ENCODE assay signal across 1 cellular context in genomic region chr11:3109921-3110706, GRCh38.
TF ChIP-seq lines count a peak whose summit lies in the region.

No MANE protein-coding gene starts in this region.

TF ChIP-seq in K562, 482 proteins besides CTCF, POLR2A, EP300 and RAD21 (continued from another document and continues in another):
- TF ChIP-seq, protein P1, sequence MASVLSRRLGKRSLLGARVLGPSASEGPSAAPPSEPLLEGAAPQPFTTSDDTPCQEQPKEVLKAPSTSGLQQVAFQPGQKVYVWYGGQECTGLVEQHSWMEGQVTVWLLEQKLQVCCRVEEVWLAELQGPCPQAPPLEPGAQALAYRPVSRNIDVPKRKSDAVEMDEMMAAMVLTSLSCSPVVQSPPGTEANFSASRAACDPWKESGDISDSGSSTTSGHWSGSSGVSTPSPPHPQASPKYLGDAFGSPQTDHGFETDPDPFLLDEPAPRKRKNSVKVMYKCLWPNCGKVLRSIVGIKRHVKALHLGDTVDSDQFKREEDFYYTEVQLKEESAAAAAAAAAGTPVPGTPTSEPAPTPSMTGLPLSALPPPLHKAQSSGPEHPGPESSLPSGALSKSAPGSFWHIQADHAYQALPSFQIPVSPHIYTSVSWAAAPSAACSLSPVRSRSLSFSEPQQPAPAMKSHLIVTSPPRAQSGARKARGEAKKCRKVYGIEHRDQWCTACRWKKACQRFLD (CRISPR knock-in tag; IDR thresholded peaks at IDR 0.05), result no peak
- TF ChIP-seq, protein P2, sequence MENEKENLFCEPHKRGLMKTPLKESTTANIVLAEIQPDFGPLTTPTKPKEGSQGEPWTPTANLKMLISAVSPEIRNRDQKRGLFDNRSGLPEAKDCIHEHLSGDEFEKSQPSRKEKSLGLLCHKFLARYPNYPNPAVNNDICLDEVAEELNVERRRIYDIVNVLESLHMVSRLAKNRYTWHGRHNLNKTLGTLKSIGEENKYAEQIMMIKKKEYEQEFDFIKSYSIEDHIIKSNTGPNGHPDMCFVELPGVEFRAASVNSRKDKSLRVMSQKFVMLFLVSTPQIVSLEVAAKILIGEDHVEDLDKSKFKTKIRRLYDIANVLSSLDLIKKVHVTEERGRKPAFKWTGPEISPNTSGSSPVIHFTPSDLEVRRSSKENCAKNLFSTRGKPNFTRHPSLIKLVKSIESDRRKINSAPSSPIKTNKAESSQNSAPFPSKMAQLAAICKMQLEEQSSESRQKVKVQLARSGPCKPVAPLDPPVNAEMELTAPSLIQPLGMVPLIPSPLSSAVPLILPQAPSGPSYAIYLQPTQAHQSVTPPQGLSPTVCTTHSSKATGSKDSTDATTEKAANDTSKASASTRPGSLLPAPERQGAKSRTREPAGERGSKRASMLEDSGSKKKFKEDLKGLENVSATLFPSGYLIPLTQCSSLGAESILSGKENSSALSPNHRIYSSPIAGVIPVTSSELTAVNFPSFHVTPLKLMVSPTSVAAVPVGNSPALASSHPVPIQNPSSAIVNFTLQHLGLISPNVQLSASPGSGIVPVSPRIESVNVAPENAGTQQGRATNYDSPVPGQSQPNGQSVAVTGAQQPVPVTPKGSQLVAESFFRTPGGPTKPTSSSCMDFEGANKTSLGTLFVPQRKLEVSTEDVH (IDR thresholded peaks at IDR 0.05; ENCODE audit: low read depth, partially characterized antibody), result peak; percentile 22
- TF ChIP-seq ESRRA (IDR thresholded peaks at IDR 0.05; ENCODE audit: borderline replicate concordance, low read depth) (peak; percentile 45; the same call in 1 of the 2 replicates), CBX3 (IDR thresholded peaks at IDR 0.05; ENCODE audit: borderline replicate concordance in 1 of 2, low read length in 2 of 2) (peak in 1 of 2 experiments; percentile 38; a peak in 1 of 3 replicates), THRA (IDR thresholded peaks at IDR 0.05) (no peak), ZNF512 (tag; IDR thresholded peaks at IDR 0.05) (no peak), LEF1 (IDR thresholded peaks at IDR 0.05) (no peak), ZNF311 (CRISPR knock-in tag; IDR thresholded peaks at IDR 0.05) (no peak), TEAD1 (CRISPR knock-in tag; IDR thresholded peaks at IDR 0.05) (no peak), KLF13 (tag; IDR thresholded peaks at IDR 0.05; ENCODE audit: borderline replicate concordance, low read depth) (no peak), TFAM (CRISPR knock-in tag; conservative IDR thresholded peaks at IDR 0.05) (no peak), HNRNPLL (IDR thresholded peaks at IDR 0.05; ENCODE audit: low read depth, low read length, poor library complexity, severe bottlenecking) (peak; percentile 25), FOXM1 (IDR thresholded peaks at IDR 0.05; ENCODE audit: low read depth) (no peak), FOXM1 (CRISPR knock-in tag; IDR thresholded peaks at IDR 0.05; ENCODE audit: low read depth) (no peak), ETS1 (conservative IDR thresholded peaks at IDR 0.05; ENCODE audit: control insufficient read depth, low read depth, low read length) (no peak), CEBPG (CRISPR knock-in tag; IDR thresholded peaks at IDR 0.05) (0 out of 2 replicates have a peak, but pooled peaks have one; percentile 29), CEBPG (tag; conservative IDR thresholded peaks at IDR 0.05 in 1 of 2, IDR thresholded peaks at IDR 0.05 in 1 of 2) (no peak), BHLHE40 (IDR thresholded peaks at IDR 0.05; ENCODE audit: low read length) (peak; percentile 40; the same call in 1 of the 2 replicates), RAD51 (IDR thresholded peaks at IDR 0.05; ENCODE audit: borderline replicate concordance, low read depth) (no peak), DPF2 (IDR thresholded peaks at IDR 0.05) (no peak; the same call in 1 of the 2 replicates), POLR2G (IDR thresholded peaks at IDR 0.05; ENCODE audit: low read depth, low read length) (no peak), ZNF124 (CRISPR knock-in tag; IDR thresholded peaks at IDR 0.05) (no peak), DNMT1 (IDR thresholded peaks at IDR 0.05) (no peak), JUND (IDR thresholded peaks at IDR 0.05; ENCODE audit: borderline replicate concordance, low read depth, low read length) (peak; percentile 25; the same call in 1 of the 2 replicates), JUND (tag; IDR thresholded peaks at IDR 0.05; ENCODE audit: borderline replicate concordance, low read depth, low read length) (no peak), HSF4 (CRISPR knock-in tag; IDR thresholded peaks at IDR 0.05; ENCODE audit: borderline replicate concordance) (no peak), PRDM10 (IDR thresholded peaks at IDR 0.05; ENCODE audit: partially characterized antibody) (peak; percentile 26), ZKSCAN8 (CRISPR knock-in tag; IDR thresholded peaks at IDR 0.05) (no peak), ZNF143 (CRISPR knock-in tag; IDR thresholded peaks at IDR 0.05) (no peak), E2F4 (CRISPR knock-in tag; IDR thresholded peaks at IDR 0.05; ENCODE audit: low read depth) (no peak), MEF2A (IDR thresholded peaks at IDR 0.05; ENCODE audit: control insufficient read depth, low read depth, low read length) (no peak), SP1 (CRISPR knock-in tag; IDR thresholded peaks at IDR 0.05) (peak; percentile 63; the same call in 1 of the 2 replicates), ESRRB (CRISPR knock-in tag; IDR thresholded peaks at IDR 0.05; ENCODE audit: borderline replicate concordance) (no peak), MYBL2 (IDR thresholded peaks at IDR 0.05; ENCODE audit: low read depth) (no peak), MYBL2 (CRISPR knock-in tag; IDR thresholded peaks at IDR 0.05; ENCODE audit: borderline replicate concordance) (no peak), SMARCE1 (IDR thresholded peaks at IDR 0.05) (no peak), HCFC1 (IDR thresholded peaks at IDR 0.05; ENCODE audit: low read depth, low read length) (peak; percentile 27; the same call in 1 of the 2 replicates), EZH2 (IDR thresholded peaks at IDR 0.05; ENCODE audit: borderline replicate concordance, low read depth, low read length) (no peak), RHOXF2B (CRISPR knock-in tag; conservative IDR thresholded peaks at IDR 0.05) (no peak), GABPB1 (CRISPR knock-in tag; IDR thresholded peaks at IDR 0.05) (0 out of 2 replicates have a peak, but pooled peaks have one; percentile 61), MECOM (CRISPR knock-in tag; IDR thresholded peaks at IDR 0.05) (peak; percentile 41; the same call in 1 of the 2 replicates), ZNF76 (CRISPR knock-in tag; IDR thresholded peaks at IDR 0.05; ENCODE audit: borderline replicate concordance) (no peak), BDP1 (IDR thresholded peaks at IDR 0.05; ENCODE audit: insufficient read depth, insufficient read length) (no peak)
- TF ChIP-seq, protein P3, sequence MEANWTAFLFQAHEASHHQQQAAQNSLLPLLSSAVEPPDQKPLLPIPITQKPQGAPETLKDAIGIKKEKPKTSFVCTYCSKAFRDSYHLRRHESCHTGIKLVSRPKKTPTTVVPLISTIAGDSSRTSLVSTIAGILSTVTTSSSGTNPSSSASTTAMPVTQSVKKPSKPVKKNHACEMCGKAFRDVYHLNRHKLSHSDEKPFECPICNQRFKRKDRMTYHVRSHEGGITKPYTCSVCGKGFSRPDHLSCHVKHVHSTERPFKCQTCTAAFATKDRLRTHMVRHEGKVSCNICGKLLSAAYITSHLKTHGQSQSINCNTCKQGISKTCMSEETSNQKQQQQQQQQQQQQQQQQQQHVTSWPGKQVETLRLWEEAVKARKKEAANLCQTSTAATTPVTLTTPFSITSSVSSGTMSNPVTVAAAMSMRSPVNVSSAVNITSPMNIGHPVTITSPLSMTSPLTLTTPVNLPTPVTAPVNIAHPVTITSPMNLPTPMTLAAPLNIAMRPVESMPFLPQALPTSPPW (CRISPR knock-in tag; IDR thresholded peaks at IDR 0.05), result no peak
- TF ChIP-seq, protein P4, sequence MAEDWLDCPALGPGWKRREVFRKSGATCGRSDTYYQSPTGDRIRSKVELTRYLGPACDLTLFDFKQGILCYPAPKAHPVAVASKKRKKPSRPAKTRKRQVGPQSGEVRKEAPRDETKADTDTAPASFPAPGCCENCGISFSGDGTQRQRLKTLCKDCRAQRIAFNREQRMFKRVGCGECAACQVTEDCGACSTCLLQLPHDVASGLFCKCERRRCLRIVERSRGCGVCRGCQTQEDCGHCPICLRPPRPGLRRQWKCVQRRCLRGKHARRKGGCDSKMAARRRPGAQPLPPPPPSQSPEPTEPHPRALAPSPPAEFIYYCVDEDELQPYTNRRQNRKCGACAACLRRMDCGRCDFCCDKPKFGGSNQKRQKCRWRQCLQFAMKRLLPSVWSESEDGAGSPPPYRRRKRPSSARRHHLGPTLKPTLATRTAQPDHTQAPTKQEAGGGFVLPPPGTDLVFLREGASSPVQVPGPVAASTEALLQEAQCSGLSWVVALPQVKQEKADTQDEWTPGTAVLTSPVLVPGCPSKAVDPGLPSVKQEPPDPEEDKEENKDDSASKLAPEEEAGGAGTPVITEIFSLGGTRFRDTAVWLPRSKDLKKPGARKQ (CRISPR knock-in tag; IDR thresholded peaks at IDR 0.05), result no peak
- TF ChIP-seq, protein P5, sequence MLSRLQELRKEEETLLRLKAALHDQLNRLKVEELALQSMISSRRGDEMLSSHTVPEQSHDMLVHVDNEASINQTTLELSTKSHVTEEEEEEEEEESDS (CRISPR knock-in tag; IDR thresholded peaks at IDR 0.05), result no peak
- TF ChIP-seq, protein P6, sequence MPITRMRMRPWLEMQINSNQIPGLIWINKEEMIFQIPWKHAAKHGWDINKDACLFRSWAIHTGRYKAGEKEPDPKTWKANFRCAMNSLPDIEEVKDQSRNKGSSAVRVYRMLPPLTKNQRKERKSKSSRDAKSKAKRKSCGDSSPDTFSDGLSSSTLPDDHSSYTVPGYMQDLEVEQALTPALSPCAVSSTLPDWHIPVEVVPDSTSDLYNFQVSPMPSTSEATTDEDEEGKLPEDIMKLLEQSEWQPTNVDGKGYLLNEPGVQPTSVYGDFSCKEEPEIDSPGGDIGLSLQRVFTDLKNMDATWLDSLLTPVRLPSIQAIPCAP (CRISPR knock-in tag; IDR thresholded peaks at IDR 0.05; ENCODE audit: borderline replicate concordance), result no peak
